3 cellular contexts compared by ENCODE assay signal in genomic region chr20:53334861-53335260, GRCh38.
"Had no signal": no experiment of that assay in that cellular context is flagged by ENCODE, and none has a peak within 500 bp of the region (broad histone marks: within the 10 kb centered on the region; RNA-seq: fewer than 3 reads in every experiment).

No MANE protein-coding gene starts in this region.

- DNase-seq: GDM1, GF-D8 had no signal

- H3K4me3 ChIP-seq: GM12878 had no signal

- ATAC-seq: GM12878 had no signal
